ENCODE assay signal across 9 cellular contexts in genomic region chr12:65826513-65827171, GRCh38. TPM values are rescaled to one million over a fixed set of nuclear protein-coding genes. Genes with fewer than 3 reads are reported as not detected.
DNase-seq lines count a peak whose midpoint lies in the region; ATAC-seq and TF ChIP-seq lines count a peak whose summit lies in the region.
"Had no signal": no experiment of that assay in that cellular context is flagged by ENCODE, and none has a peak within 500 bp of the region (broad histone marks: within the 10 kb centered on the region; RNA-seq: fewer than 3 reads in every experiment).

No MANE protein-coding gene starts in this region.

- peaks cover 26% of the 10 kb centered on the region for H3K4me1 ChIP-seq in HAP-1
- peaks cover 18% of the 10 kb centered on the region for H3K4me1 ChIP-seq in testis

- H3K9me3 ChIP-seq in HAP-1 (no peaks in the 10 kb centered on the region), testis (no peaks in the 10 kb centered on the region)

- peak overlapping the region; percentile 75 for H3K4me3 ChIP-seq in HAP-1
- H3K4me3 ChIP-seq in testis: peak overlapping the region in 1 of 2 donors; percentile 56
- H3K4me3 ChIP-seq: K562 had no signal

- in situ Hi-C loops in HAP-1 (cut with MboI; ENCODE audit: low sequenced_read_pairs): no loop called here

- H3K27ac ChIP-seq in testis: no peak overlapping the region

- no peak for TF ChIP-seq POLR2A in testis (IDR thresholded peaks at IDR 0.05)

- no peak for ATAC-seq in GM18498 (IDR thresholded peaks at IDR 0.05; ENCODE audit: unreplicated experiment)
- ATAC-seq: K562 had no signal

- 35 to 38% methylated on average over 13 of the region's 13 CpGs for WGBS in testis, 2 donors

- DNase-seq in A172 (ENCODE audit: low spot score): peak; percentile 42
- DNase-seq in HAP-1 (ENCODE audit: low spot score in 2 of 2): peak; percentile 13 to 29
- DNase-seq in astrocyte of the hippocampus (ENCODE audit: low read depth, low spot score): peak; percentile 71
- DNase-seq in kidney glomerular epithelial cell (lab: John Stamatoyannopoulos, UW): peak; percentile 67
- DNase-seq in NCI-H526 treated with DMSO at 0.1 percent for 48 hours (lab: John Stamatoyannopoulos, UW): no peak
- no peak for DNase-seq in testis
- DNase-seq in SKM-1 (lab: John Stamatoyannopoulos, UW; ENCODE audit: unreplicated experiment): no peak

- TF ChIP-seq CTCF in testis (IDR thresholded peaks at IDR 0.05): no peak

- H3K27me3 ChIP-seq in HAP-1 (ENCODE audit: low read depth) (no peaks in the 10 kb centered on the region), testis (no peaks in the 10 kb centered on the region)

- intact Hi-C loops in testis (cut with DNase I; ENCODE audit: low total_unique reads): no loop called here

- H3K36me3 ChIP-seq in HAP-1 (replicated peaks) (peaks cover 10% of the 10 kb centered on the region), testis (ENCODE audit: low read depth, missing control alignments) (no peaks in the 10 kb centered on the region)

RNA-seq across cellular contexts. Expression of gene HMGA2, which starts 2.4 kb away (rescaled TPM):
- total RNA-seq in A172 (2014; rRNA removed; shearing (Covaris generic)): 0.77 and 2.8 TPM in 2 replicates
- 1 to 10 TPM; 3.1 to 4.0 TPM for total RNA-seq in testis
- 5.7 TPM for polyA plus RNA-seq in testis (ENCODE audit: insufficient read depth, low read depth, low replicate concordance)

Comparison
In these comparisons a context has a peak if more than half of its experiments do, and no peak if none do; other contexts are left out.
1. DNase-seq: peak in A172 (single experiment), HAP-1 (2 of 2), astrocyte of the hippocampus (single experiment) and kidney glomerular epithelial cell (single experiment); none in NCI-H526 treated with DMSO at 0.1 percent for 48 hours (single experiment), testis (single experiment) and SKM-1 (single experiment).